ENCODE assay signal across 8 cellular contexts in genomic region chr3:28317438-28318022, GRCh38. TPM values are rescaled to one million over a fixed set of nuclear protein-coding genes. Genes with fewer than 3 reads are reported as not detected.
DNase-seq lines count a peak whose midpoint lies in the region; ATAC-seq and TF ChIP-seq lines count a peak whose summit lies in the region.

No MANE protein-coding gene starts in this region.

- H3K27me3 ChIP-seq in gastroesophageal sphincter: no peaks in the 10 kb centered on the region

- peaks cover 0 to 23% of the 10 kb centered on the region in 2 donors for H3K36me3 ChIP-seq in gastroesophageal sphincter

- 31 to 37% methylated on average over 2 of the region's 2 CpGs for WGBS in gastroesophageal sphincter (ENCODE audit: low coverage in 1 of 2), 2 donors

- H3K27ac ChIP-seq in C4-2B (no peak overlapping the region), gastroesophageal sphincter (no peak overlapping the region)

- DNase-seq in NCI-H1105 treated with DMSO at 0.1 percent for 48 hours (lab: John Stamatoyannopoulos, UW) (peak; percentile 43), GF-D8 (lab: John Stamatoyannopoulos, UW) (no peak)
- peak; percentile 8 for DNase-seq in activated CD4-positive, alpha-beta T cell treated with anti-CD3 and anti-CD28 coated beads, Interleukin-2, amount 50 U/mL, for 1 hour
- DNase-seq in stimulated activated CD4-positive, alpha-beta T cell treated with anti-CD3 and anti-CD28 coated beads, Interleukin-2, amount 100 ng/mL, for 4 hours (ENCODE audit: low read depth): peak; percentile 13

- no peaks in the 10 kb centered on the region for H3K9me3 ChIP-seq in gastroesophageal sphincter

- H3K4me3 ChIP-seq in gastroesophageal sphincter: no peak overlapping the region

- no peak for TF ChIP-seq POLR2A in gastroesophageal sphincter (IDR thresholded peaks at IDR 0.05)

- no peak for TF ChIP-seq EP300 in gastroesophageal sphincter (IDR thresholded peaks at IDR 0.05)

- peak; percentile 93 for ATAC-seq in GM18498 (IDR thresholded peaks at IDR 0.05; ENCODE audit: unreplicated experiment)
- ATAC-seq in HG02759 (IDR thresholded peaks at IDR 0.05; ENCODE audit: unreplicated experiment): peak; percentile 91
- ATAC-seq in gastroesophageal sphincter: no peak

- TF ChIP-seq CTCF in C4-2B (conservative IDR thresholded peaks at IDR 0.05) (peak; percentile 79), gastroesophageal sphincter (IDR thresholded peaks at IDR 0.05) (peak; percentile 12 to 45 (median 30))

- H3K4me1 ChIP-seq in gastroesophageal sphincter: no peaks in the 10 kb centered on the region

RNA-seq across cellular contexts. Expression of gene ZCWPW2, which starts 31.0 kb away (rescaled TPM):
- total RNA-seq in gastroesophageal sphincter: 1 to 10 TPM in 3 of 4 donors, under 1 TPM in 1; 0.99 to 9.8 (median 1.1) TPM

RNA-seq across cellular contexts. Expression of gene AZI2, which starts 31.1 kb away (rescaled TPM):
- 10 to 100 TPM; 48.3 to 87.7 (median 59.1) TPM for total RNA-seq in gastroesophageal sphincter
